Comparison of ENCODE assay signal across 19 cellular contexts in the genomic region with DNA sequence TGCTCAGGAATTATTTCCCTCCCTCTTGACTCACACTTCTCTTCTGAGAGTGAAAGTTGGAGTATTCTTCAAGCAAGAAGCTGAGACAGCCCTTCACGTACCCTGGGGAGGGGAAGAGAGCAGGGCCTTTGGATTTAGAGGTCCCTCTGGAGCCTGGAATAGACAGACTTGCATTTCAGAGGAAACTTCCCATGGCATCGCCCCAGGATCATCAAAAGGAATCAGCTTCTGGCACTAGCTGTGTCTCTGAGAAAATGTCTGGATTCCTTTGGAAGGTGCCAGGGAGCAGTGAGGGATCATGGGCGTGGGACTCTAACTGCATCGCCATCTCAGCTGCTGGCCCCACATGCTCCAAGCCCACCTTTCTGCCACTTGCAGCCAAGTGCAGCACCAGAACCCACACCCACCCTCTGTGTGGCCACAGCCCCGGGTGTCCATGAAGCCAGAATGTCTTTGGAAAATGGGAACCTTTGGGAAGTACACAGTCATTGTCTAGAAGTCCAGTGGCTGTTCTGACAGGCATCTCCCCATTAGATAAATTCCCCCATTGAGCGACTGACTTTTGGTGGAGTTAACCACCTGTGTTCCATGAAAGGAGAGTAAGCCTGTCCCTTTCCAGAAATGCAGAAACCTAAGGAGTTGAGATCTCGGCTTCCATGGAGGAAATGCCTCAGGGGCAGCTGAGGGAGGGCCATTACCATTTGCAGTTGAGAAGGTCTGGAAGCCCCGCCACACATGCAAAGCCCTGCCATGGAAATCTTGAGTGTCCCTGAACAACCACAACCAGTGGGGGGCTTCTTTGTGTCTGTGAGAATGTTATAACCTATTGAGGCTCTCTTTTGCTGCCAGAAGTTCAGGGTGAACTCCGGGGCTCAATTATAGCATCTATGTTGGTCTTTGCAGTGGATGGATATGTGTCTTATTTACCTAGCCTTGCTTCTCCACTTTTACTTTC. TPM values are rescaled to one million over a fixed set of nuclear protein-coding genes. Genes with fewer than 3 reads are reported as not detected.
DNase-seq lines count a peak whose midpoint lies in the region; ATAC-seq and TF ChIP-seq lines count a peak whose summit lies in the region.
"Had no signal": no experiment of that assay in that cellular context is flagged by ENCODE, and none has a peak within 500 bp of the region (broad histone marks: within the 10 kb centered on the region; RNA-seq: fewer than 3 reads in every experiment).

No MANE protein-coding gene starts in this region.

- H3K4me1 Mint-ChIP-seq in activated naive CD8-positive, alpha-beta T cell treated with anti-CD3 and anti-CD28 coated beads, Interleukin-2, amount 50 U/mL, for 24 hours = peaks cover 9% of the 10 kb centered on the region
- H3K4me1 Mint-ChIP-seq in activated naive CD8-positive, alpha-beta T cell treated with anti-CD3 and anti-CD28 coated beads for 36 hours = peaks cover 24% of the 10 kb centered on the region
- peaks cover 13% of the 10 kb centered on the region for H3K4me1 Mint-ChIP-seq in neural progenitor cell
- H3K4me1 Mint-ChIP-seq in CD8-positive, alpha-beta memory T cell = peaks cover 0 to 7% (median 7%) of the 10 kb centered on the region in 3 donors

- no peaks in the 10 kb centered on the region for H4K20me1 ChIP-seq in neural progenitor cell (ENCODE audit: low read depth)

- no peaks in the 10 kb centered on the region for H3K9me3 ChIP-seq in neural progenitor cell (ENCODE audit: low read depth)
- H3K9me3 ChIP-seq in CD8-positive, alpha-beta memory T cell (ENCODE audit: low read length) = no peaks in the 10 kb centered on the region
- H3K9me3 ChIP-seq in body of pancreas = no peaks in the 10 kb centered on the region
- H3K9me3 ChIP-seq: BE2C, Caco-2 had no signal

- no peak overlapping the region for H3K27ac Mint-ChIP-seq in activated naive CD8-positive, alpha-beta T cell treated with anti-CD3 and anti-CD28 coated beads, Interleukin-2, amount 50 U/mL, for 24 hours
- no peak overlapping the region for H3K27ac Mint-ChIP-seq in activated naive CD8-positive, alpha-beta T cell treated with anti-CD3 and anti-CD28 coated beads for 36 hours
- peak overlapping the region; percentile 25 for H3K27ac Mint-ChIP-seq in neural progenitor cell
- no peak overlapping the region for H3K27ac Mint-ChIP-seq in CD8-positive, alpha-beta memory T cell
- H3K27ac Mint-ChIP-seq: CD4-positive, CD25-positive, alpha-beta regulatory T cell had no signal

- no peaks in the 10 kb centered on the region for H3K27me3 Mint-ChIP-seq in activated naive CD8-positive, alpha-beta T cell treated with anti-CD3 and anti-CD28 coated beads, Interleukin-2, amount 50 U/mL, for 24 hours
- no peaks in the 10 kb centered on the region for H3K27me3 Mint-ChIP-seq in activated naive CD8-positive, alpha-beta T cell treated with anti-CD3 and anti-CD28 coated beads for 36 hours
- peaks cover 7% of the 10 kb centered on the region for H3K27me3 Mint-ChIP-seq in neural progenitor cell (ENCODE audit: insufficient read depth, low read depth)
- H3K27me3 Mint-ChIP-seq in CD8-positive, alpha-beta memory T cell = peaks cover 0 to 4% of the 10 kb centered on the region in 2 donors
- H3K27me3 Mint-ChIP-seq: CD4-positive, CD25-positive, alpha-beta regulatory T cell had no signal

- in situ Hi-C loops in astrocyte of the spinal cord (cut with HindIII; ENCODE audit: low sequenced_read_pairs) = no loop called here

- CTCF ChIA-PET in CD8-positive, alpha-beta memory T cell (lab: Charles Lee) = interaction anchor here (1.1 to 1.2 kb wide), 2 partner anchors 37 to 69 kb away, joined by 3 read pairs; no protein-coding TSS in a partner anchor

- no peak for TF ChIP-seq CTCF in astrocyte of the spinal cord (IDR thresholded peaks at IDR 0.05; ENCODE audit: low read depth, low read length)
- TF ChIP-seq CTCF in neural progenitor cell (IDR thresholded peaks at IDR 0.05) = no peak
- TF ChIP-seq CTCF in body of pancreas (IDR thresholded peaks at IDR 0.05) = no peak

- no peaks in the 10 kb centered on the region for H3F3A ChIP-seq in neural progenitor cell (ENCODE audit: low read depth)

- no peaks in the 10 kb centered on the region for H3K4me1 ChIP-seq in neural progenitor cell
- H3K4me1 ChIP-seq in CD8-positive, alpha-beta memory T cell (ENCODE audit: insufficient read depth, low read length) = no peaks in the 10 kb centered on the region
- H3K4me1 ChIP-seq in body of pancreas = no peaks in the 10 kb centered on the region
- H3K4me1 ChIP-seq: BE2C, Caco-2 had no signal

- intact Hi-C loops in body of pancreas (cut with DNase I) = no loop called here

- H3K9ac ChIP-seq in neural progenitor cell = no peak overlapping the region

- no peaks in the 10 kb centered on the region for H3K9me3 Mint-ChIP-seq in activated naive CD8-positive, alpha-beta T cell treated with anti-CD3 and anti-CD28 coated beads, Interleukin-2, amount 50 U/mL, for 24 hours
- no peaks in the 10 kb centered on the region for H3K9me3 Mint-ChIP-seq in activated naive CD8-positive, alpha-beta T cell treated with anti-CD3 and anti-CD28 coated beads for 36 hours
- H3K9me3 Mint-ChIP-seq in neural progenitor cell = no peaks in the 10 kb centered on the region
- H3K9me3 Mint-ChIP-seq in CD8-positive, alpha-beta memory T cell = no peaks in the 10 kb centered on the region

- 87 to 90% methylated on average over 8 to 9 of the region's 9 CpGs for WGBS in body of pancreas, 2 donors

- no peak overlapping the region for H3K4me2 ChIP-seq in neural progenitor cell

- no peaks in the 10 kb centered on the region for H3K36me3 ChIP-seq in neural progenitor cell
- no peaks in the 10 kb centered on the region for H3K36me3 ChIP-seq in CD8-positive, alpha-beta memory T cell (ENCODE audit: insufficient read depth, low read length)
- no peaks in the 10 kb centered on the region for H3K36me3 ChIP-seq in body of pancreas (replicated peaks in 1 of 2; ENCODE audit: insufficient read depth in 1 of 2, low read depth in 2 of 2)
- H3K36me3 ChIP-seq: BE2C had no signal

- H3K36me3 Mint-ChIP-seq in activated naive CD8-positive, alpha-beta T cell treated with anti-CD3 and anti-CD28 coated beads, Interleukin-2, amount 50 U/mL, for 24 hours (ENCODE audit: low read depth) = no peaks in the 10 kb centered on the region
- no peaks in the 10 kb centered on the region for H3K36me3 Mint-ChIP-seq in activated naive CD8-positive, alpha-beta T cell treated with anti-CD3 and anti-CD28 coated beads for 36 hours
- H3K36me3 Mint-ChIP-seq in neural progenitor cell = no peaks in the 10 kb centered on the region
- no peaks in the 10 kb centered on the region for H3K36me3 Mint-ChIP-seq in CD8-positive, alpha-beta memory T cell
- H3K36me3 Mint-ChIP-seq: CD4-positive, CD25-positive, alpha-beta regulatory T cell had no signal

- POLR2A ChIA-PET in CD8-positive, alpha-beta memory T cell (lab: Charles Lee) = no interaction called here

- no peak overlapping the region for H2AFZ ChIP-seq in neural progenitor cell (replicated peaks)

- ATAC-seq in activated naive CD8-positive, alpha-beta T cell treated with anti-CD3 and anti-CD28 coated beads, Interleukin-2, amount 50 U/mL, for 24 hours = peak; percentile 20
- ATAC-seq in body of pancreas = no peak
- ATAC-seq: K562 had no signal

- TF ChIP-seq POLR2A in body of pancreas (IDR thresholded peaks at IDR 0.05) = no peak

- no peak overlapping the region for H3K4me3 ChIP-seq in astrocyte of the spinal cord (ENCODE audit: low read depth, low read length)
- H3K4me3 ChIP-seq in neural progenitor cell = no peak overlapping the region
- H3K4me3 ChIP-seq in CD8-positive, alpha-beta memory T cell (ENCODE audit: low read length) = no peak overlapping the region
- H3K4me3 ChIP-seq in body of pancreas = no peak overlapping the region
- H3K4me3 ChIP-seq: K562 had no signal

- DNase-seq in activated naive CD8-positive, alpha-beta T cell treated with anti-CD3 and anti-CD28 coated beads, Interleukin-2, amount 50 U/mL, for 24 hours = no peak
- DNase-seq in activated naive CD8-positive, alpha-beta T cell treated with anti-CD3 and anti-CD28 coated beads for 36 hours = no peak
- peak; percentile 43 for DNase-seq in astrocyte of the spinal cord (ENCODE audit: low read depth, low spot score)
- no peak for DNase-seq in neural progenitor cell (ENCODE audit: low spot score)
- DNase-seq in CD8-positive, alpha-beta memory T cell = no peak
- no peak for DNase-seq in body of pancreas
- DNase-seq in NCI-H1092 treated with DMSO at 0.1 percent for 48 hours (lab: John Stamatoyannopoulos, UW) = no peak
- DNase-seq: BE2C; CD4-positive, CD25-positive, alpha-beta regulatory T cell; DMS153; EL; GOT3; NCI-H1694 treated with DMSO at 0.1 percent for 48 hours; NCI-H510A; NCI-H748 treated with DMSO at 0.1 percent for 48 hours; SIG-M5 had no signal

- no peaks in the 10 kb centered on the region for H3K79me2 ChIP-seq in neural progenitor cell (ENCODE audit: low read depth)

- no peak overlapping the region for H3K4me3 Mint-ChIP-seq in activated naive CD8-positive, alpha-beta T cell treated with anti-CD3 and anti-CD28 coated beads, Interleukin-2, amount 50 U/mL, for 24 hours
- H3K4me3 Mint-ChIP-seq in activated naive CD8-positive, alpha-beta T cell treated with anti-CD3 and anti-CD28 coated beads for 36 hours = no peak overlapping the region
- H3K4me3 Mint-ChIP-seq in neural progenitor cell = no peak overlapping the region
- no peak overlapping the region for H3K4me3 Mint-ChIP-seq in CD8-positive, alpha-beta memory T cell
- H3K4me3 Mint-ChIP-seq: CD4-positive, CD25-positive, alpha-beta regulatory T cell had no signal

- H3K27me3 ChIP-seq in neural progenitor cell (no peaks in the 10 kb centered on the region), body of pancreas (no peaks in the 10 kb centered on the region)
- no peaks in the 10 kb centered on the region for H3K27me3 ChIP-seq in CD8-positive, alpha-beta memory T cell (ENCODE audit: insufficient read depth, low read length, poor library complexity, severe bottlenecking)
- H3K27me3 ChIP-seq: BE2C had no signal

- H3K27ac ChIP-seq in neural progenitor cell (no peak overlapping the region), body of pancreas (no peak overlapping the region)
- no peak overlapping the region for H3K27ac ChIP-seq in CD8-positive, alpha-beta memory T cell (ENCODE audit: low read depth, low read length)
- H3K27ac ChIP-seq: RWPE1 had no signal

RNA-seq across cellular contexts. Expression of gene GDF10, which starts 57.8 kb away (rescaled TPM):
- total RNA-seq in activated naive CD8-positive, alpha-beta T cell treated with anti-CD3 and anti-CD28 coated beads for 36 hours = 1 to 10 TPM; 4.1 TPM
- total RNA-seq in neural progenitor cell (ENCODE audit: low replicate concordance) (0.28 and 1.6 TPM in 2 replicates), body of pancreas (1 to 10 TPM; 6.6 to 8.0 TPM)
- under 1 TPM; 0.18 to 0.24 TPM for total RNA-seq in CD8-positive, alpha-beta memory T cell
- 0.21 TPM for polyA plus RNA-seq in CD8-positive, alpha-beta memory T cell
- total RNA-seq: Caco-2; CD4-positive, CD25-positive, alpha-beta regulatory T cell had no signal
- polyA plus RNA-seq: CD4-positive, CD25-positive, alpha-beta regulatory T cell had no signal
